ENCODE assay signal across 8 cellular contexts in genomic region chr22:50201191-50202129, GRCh38. TPM values are rescaled to one million over a fixed set of nuclear protein-coding genes. Genes with fewer than 3 reads are reported as not detected.
DNase-seq lines count a peak whose midpoint lies in the region; ATAC-seq, FAIRE-seq and TF ChIP-seq lines count a peak whose summit lies in the region.

No MANE protein-coding gene starts in this region.

- peak overlapping the region; percentile 69 for H3K9ac ChIP-seq in GM12878 (ENCODE audit: control insufficient read depth, insufficient read depth, low read length)

- H3K9me3 ChIP-seq in CD8-positive, alpha-beta memory T cell (ENCODE audit: low read length), result no peaks in the 10 kb centered on the region
- no peaks in the 10 kb centered on the region for H3K9me3 ChIP-seq in GM12878 (replicated peaks; ENCODE audit: control insufficient read depth, insufficient read depth, low read length)
- H3K9me3 ChIP-seq in suprapubic skin, result no peaks in the 10 kb centered on the region

- H3K4me1 Mint-ChIP-seq in CD8-positive, alpha-beta memory T cell, result peaks cover 17 to 42% (median 30%) of the 10 kb centered on the region in 3 donors

- no peak for FAIRE-seq in GM12878 (lab: Jason Lieb, UNC)

- no peaks in the 10 kb centered on the region for H3K9me3 Mint-ChIP-seq in CD8-positive, alpha-beta memory T cell

- RAD21 ChIA-PET in GM12878 (lab: Charles Lee; ENCODE audit: unreplicated experiment), result interaction anchor here (0.9 to 1.0 kb wide), 2 partner anchors 11 to 14 kb away, joined by 3 to 4 read pairs; no protein-coding TSS in a partner anchor

- H3K27ac ChIP-seq in CD8-positive, alpha-beta memory T cell (ENCODE audit: low read depth, low read length), result no peak overlapping the region
- H3K27ac ChIP-seq in GM12878 (ENCODE audit: control insufficient read depth, insufficient read depth), result peak overlapping the region; percentile 52
- peak overlapping the region; percentile 83 for H3K27ac ChIP-seq in suprapubic skin

- peak; percentile 21 for ATAC-seq in GM21526 (IDR thresholded peaks at IDR 0.05; ENCODE audit: low FRiP score, unreplicated experiment)
- ATAC-seq in GM12878, result peak; percentile 6
- peak; percentile 46 for ATAC-seq in left colon

- peaks cover 7% of the 10 kb centered on the region for H3K36me3 ChIP-seq in CD8-positive, alpha-beta memory T cell (ENCODE audit: insufficient read depth, low read length)
- H3K36me3 ChIP-seq in GM12878 (ENCODE audit: control insufficient read depth in 2 of 2, insufficient read depth in 2 of 2, low read length in 1 of 2), result peaks cover 6 to 17% of the 10 kb centered on the region in 2 experiments
- peaks cover 28% of the 10 kb centered on the region for H3K36me3 ChIP-seq in suprapubic skin

- POLR2A ChIA-PET in CD8-positive, alpha-beta memory T cell (lab: Charles Lee), result interaction anchor here (0.7 to 1.5 kb wide), 3 partner anchors 10 to 306 kb away, joined by 3 to 4 read pairs (median 3); partner anchors contain the start of genes LMF2 and NCAPH2
- POLR2A ChIA-PET in GM12878 (lab: Charles Lee), result interaction anchor here (1.2 kb wide), 1 partner anchor 10 kb away, joined by 5 read pairs; no protein-coding TSS in a partner anchor

- H4K20me1 ChIP-seq in GM12878 (ENCODE audit: control insufficient read depth, insufficient read depth), result no peaks in the 10 kb centered on the region

- H3K4me3 ChIP-seq in CD8-positive, alpha-beta memory T cell (ENCODE audit: low read length), result peak overlapping the region; percentile 28
- H3K4me3 ChIP-seq in GM12878, result peak overlapping the region; percentile 72
- peak overlapping the region; percentile 86 for H3K4me3 ChIP-seq in suprapubic skin

- DNase-seq in CD8-positive, alpha-beta memory T cell, result no peak
- DNase-seq in HuH-7.5 (ENCODE audit: low spot score), result peak; percentile 75
- DNase-seq in GM12878 (ENCODE audit: low read depth, low spot score), result no peak
- no peak for DNase-seq in left colon
- no peak for DNase-seq in suprapubic skin (ENCODE audit: low spot score in 2 of 2)
- no peak for DNase-seq in SKM-1 treated with dmso at 0.1 percent for 144 hours (lab: John Stamatoyannopoulos, UW; ENCODE audit: unreplicated experiment)
- no peak for DNase-seq in SW 1271 (lab: John Stamatoyannopoulos, UW)

- no peak for TF ChIP-seq CTCF in GM12878 (IDR thresholded peaks at IDR 0.05 in 2 of 3, conservative IDR thresholded peaks at IDR 0.05 in 1 of 3; ENCODE audit: control insufficient read depth in 2 of 3, extremely low read depth in 1 of 3, insufficient read depth in 1 of 3, low read depth in 3 of 3, low read length in 3 of 3)
- TF ChIP-seq CTCF in suprapubic skin (IDR thresholded peaks at IDR 0.05), result no peak

- H3K4me1 ChIP-seq in CD8-positive, alpha-beta memory T cell (ENCODE audit: insufficient read depth, low read length), result peaks cover 23% of the 10 kb centered on the region
- H3K4me1 ChIP-seq in GM12878 (ENCODE audit: control insufficient read depth, insufficient read depth, low read length), result peaks cover 10% of the 10 kb centered on the region
- H3K4me1 ChIP-seq in suprapubic skin, result peaks cover 34% of the 10 kb centered on the region

- no peaks in the 10 kb centered on the region for H3K27me3 ChIP-seq in CD8-positive, alpha-beta memory T cell (ENCODE audit: insufficient read depth, low read length, poor library complexity, severe bottlenecking)
- H3K27me3 ChIP-seq in GM12878 (replicated peaks in 1 of 2; ENCODE audit: control insufficient read depth in 2 of 2, insufficient read depth in 2 of 2, low read length in 1 of 2), result no peaks in the 10 kb centered on the region
- H3K27me3 ChIP-seq in suprapubic skin, result no peaks in the 10 kb centered on the region

- WGBS in GM12878 (ENCODE audit: insufficient coverage, insufficient replicate concordance, low lambda C conversion rate, missing lambda C conversion rate), result 2% methylated on average over 83 of the region's 115 CpGs
- WGBS in suprapubic skin, result 26% methylated on average over 6 of the region's 115 CpGs

- no peaks in the 10 kb centered on the region for H3K27me3 Mint-ChIP-seq in CD8-positive, alpha-beta memory T cell

- peak overlapping the region; percentile 58 to 91 (median 79) for H3K27ac Mint-ChIP-seq in CD8-positive, alpha-beta memory T cell

- H3K36me3 Mint-ChIP-seq in CD8-positive, alpha-beta memory T cell, result peaks cover 0 to 45% (median 4%) of the 10 kb centered on the region in 3 donors

- peaks cover 15% of the 10 kb centered on the region for H3K79me2 ChIP-seq in GM12878 (ENCODE audit: control insufficient read depth, insufficient read depth, low read length)

- peak overlapping the region; percentile 81 to 90 (median 86) for H3K4me3 Mint-ChIP-seq in CD8-positive, alpha-beta memory T cell

- TF ChIP-seq RAD21 in GM12878 (IDR thresholded peaks at IDR 0.05; ENCODE audit: insufficient read depth, low read depth, low read length), result no peak

- BruUV-seq in GM12878 (replicated peaks; lab: Mats Ljungman, UMichigan), result no TSS peak

- peak overlapping the region; percentile 60 for H2AFZ ChIP-seq in GM12878 (ENCODE audit: control insufficient read depth, low read depth, low read length)

- peak overlapping the region; percentile 98 for H3K4me2 ChIP-seq in GM12878 (ENCODE audit: control insufficient read depth, insufficient read depth)

- no peak for TF ChIP-seq EP300 in GM12878 (IDR thresholded peaks at IDR 0.05; ENCODE audit: borderline replicate concordance in 1 of 2, control insufficient read depth in 1 of 2, low read depth in 2 of 2, low read length in 2 of 2)
- no peak for TF ChIP-seq EP300 in suprapubic skin (IDR thresholded peaks at IDR 0.05)

- CTCF ChIA-PET in CD8-positive, alpha-beta memory T cell (lab: Charles Lee), result interaction anchor here (1.3 to 1.4 kb wide), 2 partner anchors 26 to 52 kb away, joined by 3 read pairs; no protein-coding TSS in a partner anchor
- CTCF ChIA-PET in GM12878 (lab: Yijun Ruan, JAX), result no interaction called here

- TF ChIP-seq POLR2A in GM12878 (IDR thresholded peaks at IDR 0.05; ENCODE audit: low read depth, low read length), result no peak; the same call in 1 of the 2 replicates
- TF ChIP-seq POLR2A in suprapubic skin (IDR thresholded peaks at IDR 0.05), result no peak

- intact Hi-C loops in GM12878 (cut with micrococcal nuclease; ENCODE audit: unreplicated experiment), result no loop called here
- intact Hi-C loops in left colon (cut with DNase I, micrococcal nuclease), result no loop called here

- SMC1A ChIA-PET in GM12878 (lab: Charles Lee; ENCODE audit: uncharacterized antibody, unreplicated experiment), result interaction anchor here (0.6 kb wide), 1 partner anchor 53 kb away, joined by 3 read pairs; no protein-coding TSS in a partner anchor

- in situ Hi-C loops in GM12878 (cut with MboI), result no loop called here

RNA-seq across cellular contexts. Expression of gene SELENOO, which starts 0.6 kb away (rescaled TPM):
- 10 to 100 TPM; 22.3 to 25.9 TPM for total RNA-seq in CD8-positive, alpha-beta memory T cell
- 6.1 TPM for polyA plus RNA-seq in CD8-positive, alpha-beta memory T cell
- 8.6 and 12.9 TPM in 2 replicates for total RNA-seq in GM12878 (2013; cell fraction: nucleolus; rRNA removed)
- 19.8 and 23.3 TPM in 2 replicates for total RNA-seq in GM12878 (2014; rRNA removed)
- 4.1 and 4.3 TPM in 2 replicates for total RNA-seq in GM12878 (2014; rRNA removed; fragmentation: Illumina TruSeq; extraction: Trizol)
- 18.1 and 21.7 TPM in 2 replicates for total RNA-seq in GM12878 (2021)
- polyA plus RNA-seq in GM12878 (2011; ENCODE audit: low read depth), result 4.5 TPM
- polyA plus RNA-seq in GM12878 (2011; rRNA removed), result 3.2 and 7.6 TPM in 2 replicates
- polyA plus RNA-seq in GM12878 (2011; cell fraction: cytosol; rRNA removed), result 13.6 and 22.1 TPM in 2 replicates
- polyA plus RNA-seq in GM12878 (2011; cell fraction: nucleus; rRNA removed), result 54.5 and 73.7 TPM in 2 replicates
- polyA plus RNA-seq in GM12878 (2012), result 15.2 and 16.0 TPM in 2 replicates
- polyA plus RNA-seq in GM12878 (2014; fragmentation: Illumina TruSeq; extraction: Trizol), result 0.16 and 2.4 TPM in 2 replicates
- 1 to 10 TPM in 1 of 2 experiments, under 1 TPM in 1; 0.42 to 1.4 TPM for polyA plus RNA-seq in GM12878 (2014; fragmentation: Nextera tagmentation; extraction: Ambion mirVana)
- 20.3 and 28.2 TPM in 2 replicates for polyA plus RNA-seq in GM12878 (2014; rRNA removed)
- polyA plus RNA-seq in GM12878 (2016; fragmentation: Nextera tagmentation; extraction: Ambion mirVana), result 1 to 10 TPM; 2.1 to 2.3 TPM
- polyA minus RNA-seq in GM12878 (2011; rRNA and poly(A)+ RNA removed), result 5.2 and 11.2 TPM in 2 replicates
- polyA minus RNA-seq in GM12878 (2011; cell fraction: cytosol; rRNA and poly(A)+ RNA removed), result 3.5 and 3.7 TPM in 2 replicates
- polyA minus RNA-seq in GM12878 (2011; cell fraction: nucleus; rRNA and poly(A)+ RNA removed), result 5.3 and 7.7 TPM in 2 replicates
- 10 to 100 TPM; 21.9 to 29.6 TPM for total RNA-seq in left colon
- 10 to 100 TPM; 27.4 to 66.1 (median 36.1) TPM for total RNA-seq in suprapubic skin

RNA-seq across cellular contexts. Expression of gene TRABD, which starts 15.7 kb away (rescaled TPM):
- 100 to 1,000 TPM in 1 of 2 experiments, 10 to 100 TPM in 1; 96.2 to 102 TPM for total RNA-seq in CD8-positive, alpha-beta memory T cell
- 49.0 TPM for polyA plus RNA-seq in CD8-positive, alpha-beta memory T cell
- total RNA-seq in GM12878 (2013; cell fraction: nucleolus; rRNA removed), result 46.9 and 56.0 TPM in 2 replicates
- total RNA-seq in GM12878 (2014; rRNA removed) (60.8 and 83.1 TPM in 2 replicates), GM12878 (2014; rRNA removed; fragmentation: Illumina TruSeq; extraction: Trizol) (15.6 and 18.4 TPM in 2 replicates), GM12878 (2021) (111 and 116 TPM in 2 replicates), left colon (10 to 100 TPM; 46.4 to 63.5 TPM), suprapubic skin (10 to 100 TPM; 35.7 to 78.2 (median 39.1) TPM)
- polyA plus RNA-seq in GM12878 (2011; ENCODE audit: low read depth), result 24.6 TPM
- polyA plus RNA-seq in GM12878 (2011; rRNA removed) (15.5 and 33.0 TPM in 2 replicates), GM12878 (2014; fragmentation: Illumina TruSeq; extraction: Trizol) (0.93 and 9.0 TPM in 2 replicates), GM12878 (2014; fragmentation: Nextera tagmentation; extraction: Ambion mirVana) (1 to 10 TPM in 1 of 2 experiments, under 1 TPM in 1; 0.43 to 2.2 TPM), GM12878 (2014; rRNA removed) (106 and 125 TPM in 2 replicates), GM12878 (2016; fragmentation: Nextera tagmentation; extraction: Ambion mirVana) (100 to 1,000 TPM in 1 of 2 experiments, 10 to 100 TPM in 1; 93.4 to 109 TPM)
- 51.3 and 72.8 TPM in 2 replicates for polyA plus RNA-seq in GM12878 (2011; cell fraction: cytosol; rRNA removed)
- 268 and 321 TPM in 2 replicates for polyA plus RNA-seq in GM12878 (2011; cell fraction: nucleus; rRNA removed)
- polyA plus RNA-seq in GM12878 (2012), result 77.8 and 82.8 TPM in 2 replicates
- polyA minus RNA-seq in GM12878 (2011; rRNA and poly(A)+ RNA removed), result 19.8 and 41.7 TPM in 2 replicates
- 20.7 and 20.9 TPM in 2 replicates for polyA minus RNA-seq in GM12878 (2011; cell fraction: cytosol; rRNA and poly(A)+ RNA removed)
- 23.6 and 31.1 TPM in 2 replicates for polyA minus RNA-seq in GM12878 (2011; cell fraction: nucleus; rRNA and poly(A)+ RNA removed)

RNA-seq across cellular contexts. Expression of gene PANX2, which starts 30.9 kb away (rescaled TPM):
- total RNA-seq in CD8-positive, alpha-beta memory T cell, result 1 to 10 TPM; 1.7 to 1.8 TPM
- polyA plus RNA-seq in CD8-positive, alpha-beta memory T cell, result not detected
- 0.35 and 0.44 TPM in 2 replicates for total RNA-seq in GM12878 (2013; cell fraction: nucleolus; rRNA removed)
- total RNA-seq in GM12878 (2014; rRNA removed) (0.17 TPM in 1 of 2 replicates, not detected in the other), GM12878 (2014; rRNA removed; fragmentation: Illumina TruSeq; extraction: Trizol) (0.04 TPM in 1 of 2 replicates, not detected in the other), GM12878 (2021) (0.32 and 0.44 TPM in 2 replicates), left colon (under 1 TPM; 0.09 to 0.14 TPM), suprapubic skin (1 to 10 TPM; 1.2 to 2.8 (median 2.2) TPM)
- polyA plus RNA-seq in GM12878 (2011; ENCODE audit: low read depth), result 0.18 TPM
- polyA plus RNA-seq in GM12878 (2011; rRNA removed) (0.04 TPM in 1 of 2 replicates, not detected in the other), GM12878 (2014; fragmentation: Illumina TruSeq; extraction: Trizol) (not detected in 2 replicates), GM12878 (2014; fragmentation: Nextera tagmentation; extraction: Ambion mirVana) (not detected), GM12878 (2014; rRNA removed) (0.19 and 0.37 TPM in 2 replicates), GM12878 (2016; fragmentation: Nextera tagmentation; extraction: Ambion mirVana) (not detected)
- polyA plus RNA-seq in GM12878 (2011; cell fraction: cytosol; rRNA removed), result 0.07 and 0.08 TPM in 2 replicates
- 0.63 and 0.73 TPM in 2 replicates for polyA plus RNA-seq in GM12878 (2011; cell fraction: nucleus; rRNA removed)
- polyA plus RNA-seq in GM12878 (2012), result 0.80 TPM in 2 replicates
- polyA minus RNA-seq in GM12878 (2011; rRNA and poly(A)+ RNA removed), result 0.15 TPM in 1 of 2 replicates, not detected in the other
- polyA minus RNA-seq in GM12878 (2011; cell fraction: cytosol; rRNA and poly(A)+ RNA removed), result 0.31 TPM in 1 of 2 replicates, not detected in the other
- polyA minus RNA-seq in GM12878 (2011; cell fraction: nucleus; rRNA and poly(A)+ RNA removed), result not detected in 2 replicates

RNA-seq across cellular contexts. Expression of gene TUBGCP6, which starts 43.4 kb away (rescaled TPM):
- 10 to 100 TPM; 51.4 to 52.2 TPM for total RNA-seq in CD8-positive, alpha-beta memory T cell
- polyA plus RNA-seq in CD8-positive, alpha-beta memory T cell, result 18.6 TPM
- 117 and 138 TPM in 2 replicates for total RNA-seq in GM12878 (2013; cell fraction: nucleolus; rRNA removed)
- total RNA-seq in GM12878 (2014; rRNA removed) (29.8 and 31.1 TPM in 2 replicates), GM12878 (2014; rRNA removed; fragmentation: Illumina TruSeq; extraction: Trizol) (9.7 and 10.4 TPM in 2 replicates), GM12878 (2021) (33.3 and 41.4 TPM in 2 replicates), left colon (10 to 100 TPM; 26.3 to 31.6 TPM), suprapubic skin (100 to 1,000 TPM in 1 of 4 donors, 10 to 100 TPM in 3; 43.0 to 113 (median 69.7) TPM)
- 14.9 TPM for polyA plus RNA-seq in GM12878 (2011; ENCODE audit: low read depth)
- polyA plus RNA-seq in GM12878 (2011; rRNA removed) (7.7 and 16.1 TPM in 2 replicates), GM12878 (2014; fragmentation: Illumina TruSeq; extraction: Trizol) (5.7 and 9.6 TPM in 2 replicates), GM12878 (2014; fragmentation: Nextera tagmentation; extraction: Ambion mirVana) (1 to 10 TPM in 1 of 2 experiments, under 1 TPM in 1; 0.74 to 2.0 TPM), GM12878 (2014; rRNA removed) (35.5 and 42.2 TPM in 2 replicates), GM12878 (2016; fragmentation: Nextera tagmentation; extraction: Ambion mirVana) (10 to 100 TPM; 22.8 to 23.0 TPM)
- polyA plus RNA-seq in GM12878 (2011; cell fraction: cytosol; rRNA removed), result 16.2 and 26.4 TPM in 2 replicates
- polyA plus RNA-seq in GM12878 (2011; cell fraction: nucleus; rRNA removed), result 370 and 394 TPM in 2 replicates
- polyA plus RNA-seq in GM12878 (2012), result 31.4 and 32.3 TPM in 2 replicates
- polyA minus RNA-seq in GM12878 (2011; rRNA and poly(A)+ RNA removed), result 13.4 and 15.0 TPM in 2 replicates
- 10.2 and 10.4 TPM in 2 replicates for polyA minus RNA-seq in GM12878 (2011; cell fraction: cytosol; rRNA and poly(A)+ RNA removed)
- polyA minus RNA-seq in GM12878 (2011; cell fraction: nucleus; rRNA and poly(A)+ RNA removed), result 32.4 and 44.1 TPM in 2 replicates

RNA-seq across cellular contexts. Expression of gene HDAC10, which starts 49.6 kb away (rescaled TPM):
- 10 to 100 TPM; 42.5 to 44.7 TPM for total RNA-seq in CD8-positive, alpha-beta memory T cell
- 7.5 TPM for polyA plus RNA-seq in CD8-positive, alpha-beta memory T cell
- total RNA-seq in GM12878 (2013; cell fraction: nucleolus; rRNA removed), result 111 and 138 TPM in 2 replicates
- total RNA-seq in GM12878 (2014; rRNA removed) (13.8 and 20.5 TPM in 2 replicates), GM12878 (2014; rRNA removed; fragmentation: Illumina TruSeq; extraction: Trizol) (3.9 and 5.1 TPM in 2 replicates), GM12878 (2021) (42.4 and 48.6 TPM in 2 replicates), left colon (10 to 100 TPM; 48.3 to 49.2 TPM), suprapubic skin (10 to 100 TPM; 43.1 to 93.7 (median 56.2) TPM)
- polyA plus RNA-seq in GM12878 (2011; ENCODE audit: low read depth), result 19.5 TPM
- polyA plus RNA-seq in GM12878 (2011; rRNA removed) (4.4 and 7.9 TPM in 2 replicates), GM12878 (2014; fragmentation: Illumina TruSeq; extraction: Trizol) (1.2 and 4.3 TPM in 2 replicates), GM12878 (2014; fragmentation: Nextera tagmentation; extraction: Ambion mirVana) (under 1 TPM; 0.26 to 0.51 TPM), GM12878 (2014; rRNA removed) (42.3 and 51.7 TPM in 2 replicates), GM12878 (2016; fragmentation: Nextera tagmentation; extraction: Ambion mirVana) (1 to 10 TPM; 4.5 to 5.0 TPM)
- 6.1 and 11.1 TPM in 2 replicates for polyA plus RNA-seq in GM12878 (2011; cell fraction: cytosol; rRNA removed)
- polyA plus RNA-seq in GM12878 (2011; cell fraction: nucleus; rRNA removed), result 298 and 323 TPM in 2 replicates
- 62.3 and 69.8 TPM in 2 replicates for polyA plus RNA-seq in GM12878 (2012)
- 9.3 and 15.4 TPM in 2 replicates for polyA minus RNA-seq in GM12878 (2011; rRNA and poly(A)+ RNA removed)
- polyA minus RNA-seq in GM12878 (2011; cell fraction: cytosol; rRNA and poly(A)+ RNA removed), result 11.4 and 11.5 TPM in 2 replicates
- 51.5 and 73.5 TPM in 2 replicates for polyA minus RNA-seq in GM12878 (2011; cell fraction: nucleus; rRNA and poly(A)+ RNA removed)

Comparison
In these comparisons a context has a peak if more than half of its experiments do, and no peak if none do; other contexts are left out.
1. H3K4me3 ChIP-seq: peak in every context shown above with its lines; median percentile 86 in suprapubic skin; 72 in GM12878; 28 in CD8-positive, alpha-beta memory T cell.